8 cellular contexts compared by ENCODE assay signal in the genomic region with DNA sequence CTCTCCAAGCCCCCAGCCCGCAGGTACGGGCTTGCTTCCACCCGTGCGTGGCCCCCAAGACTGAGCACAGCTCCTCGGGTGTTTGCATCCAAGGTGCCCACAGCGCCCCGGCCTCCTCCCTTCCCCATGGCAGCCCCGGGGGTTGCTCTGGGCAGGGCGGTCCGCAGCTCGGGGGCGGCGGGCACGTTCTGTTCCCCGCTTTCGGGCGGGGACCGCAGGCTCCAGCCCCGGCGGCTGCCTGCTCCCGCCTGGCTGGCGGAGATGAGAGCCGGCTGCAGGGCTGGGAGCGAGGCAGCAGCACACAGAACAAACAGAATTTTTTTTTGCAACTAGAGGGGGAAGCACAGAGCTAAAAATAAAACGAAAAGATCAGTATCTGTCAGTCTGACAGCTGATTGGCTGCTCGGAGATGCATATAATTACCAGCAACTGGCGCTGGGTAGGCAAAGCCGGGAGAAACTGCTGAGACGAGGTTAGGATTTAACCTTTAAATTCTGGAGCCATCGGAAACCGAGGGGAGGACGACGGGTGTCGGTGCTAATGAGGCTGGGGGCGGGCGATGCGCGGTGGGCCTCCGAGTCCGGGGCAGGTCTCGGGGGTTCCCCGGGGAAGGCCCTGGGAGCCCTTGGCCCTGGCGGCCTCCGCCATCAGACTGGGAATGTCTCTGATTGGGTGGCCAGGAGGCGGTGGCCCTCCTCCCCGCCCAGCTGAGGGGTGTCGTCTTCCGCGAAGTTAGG.
A peak's percentile ranks its signal among the peaks of the same experiment; 100 is the strongest.
DNase-seq lines count a peak whose midpoint lies in the region; ATAC-seq and TF ChIP-seq lines count a peak whose summit lies in the region.

No MANE protein-coding gene starts in this region.

- intact Hi-C loops in sciatic nerve (cut with DNase I) = no loop called here

- ATAC-seq in sciatic nerve = peak; percentile 73
- no peak for ATAC-seq in GM18520 (IDR thresholded peaks at IDR 0.05; ENCODE audit: unreplicated experiment)

- peak; percentile 59 for TF ChIP-seq POLR2A in GM18951 (IDR thresholded peaks at IDR 0.05; ENCODE audit: extremely low read depth, insufficient read depth, insufficient read length)

- DNase-seq in ACHN (peak; percentile 75), NCI-H1092 treated with DMSO at 0.1 percent for 48 hours (lab: John Stamatoyannopoulos, UW) (peak; percentile 92), iPS-NIHi11 (ENCODE audit: low spot score) (peak; percentile 58), sciatic nerve (ENCODE audit: low spot score) (peak; percentile 79)
- DNase-seq in central memory CD4-positive, alpha-beta T cell = peak; percentile 60

- in situ Hi-C loops in ACHN (cut with HindIII; ENCODE audit: low pct_ligation_motif_present, low pct_unique_long_range_greater_than_20kb, low sequenced_read_pairs) = no loop called here
- in situ Hi-C loops in GM18951 (cut with MboI; ENCODE audit: low sequenced_read_pairs, unreplicated experiment) = no loop called here

- H3K27ac ChIP-seq in VCaP = peak overlapping the region; percentile 88

- peak; percentile 45; the same call in 1 of the 2 replicates for TF ChIP-seq CTCF in VCaP (conservative IDR thresholded peaks at IDR 0.05)
